9 cellular contexts compared by ENCODE assay signal in genomic region chr2:55846426-55846825, GRCh38.
"Had no signal": no experiment of that assay in that cellular context is flagged by ENCODE, and none has a peak within 500 bp of the region (broad histone marks: within the 10 kb centered on the region; RNA-seq: fewer than 3 reads in every experiment).

No MANE protein-coding gene starts in this region.

- H3K4me1 Mint-ChIP-seq: H9 had no signal

- ATAC-seq: HepG2, K562 had no signal

- H3K27ac ChIP-seq: GM23248, HL-60 had no signal

- H2AFZ ChIP-seq: GM23248 had no signal

- FAIRE-seq: H1, H54, HepG2, K562 had no signal

- H3K4me3 ChIP-seq: GM23248, K562 had no signal

- H3K9ac ChIP-seq: GM23248 had no signal

- DNase-seq: GM23248, H9, HCEC 1CT, HFFc6 had no signal

- H3K27ac Mint-ChIP-seq: H9, HFFc6 had no signal

- H3K4me3 Mint-ChIP-seq: H9, HFFc6 had no signal

- H3K9me3 Mint-ChIP-seq: HFFc6 had no signal
